Comparison of ENCODE assay signal across 21 cellular contexts in genomic region chr2:16235747-16236146, GRCh38.
"Had no signal": no experiment of that assay in that cellular context is flagged by ENCODE, and none has a peak within 500 bp of the region (broad histone marks: within the 10 kb centered on the region; RNA-seq: fewer than 3 reads in every experiment).

No MANE protein-coding gene starts in this region.

- H3K4me3 ChIP-seq: dorsolateral prefrontal cortex, esophagus muscularis mucosa, gastroesophageal sphincter, lung, right atrium auricular region, suprapubic skin, thyroid gland, upper lobe of left lung, uterus had no signal

- H3K36me3 Mint-ChIP-seq: naive B cell had no signal

- H3K4me1 ChIP-seq: esophagus muscularis mucosa, gastroesophageal sphincter, right atrium auricular region, suprapubic skin, thyroid gland, upper lobe of left lung, uterus had no signal

- DNase-seq: cortex of kidney; dorsolateral prefrontal cortex; effector CD8-positive, alpha-beta T cell; glutamatergic neuron; left colon; left ventricle myocardium superior; mesenchymal stem cell; naive B cell; posterior cingulate gyrus; small intestine; stimulated activated CD4-positive, alpha-beta T cell treated with anti-CD3 and anti-CD28 coated beads, Interleukin-12 subunit alpha, Interleukin-12 subunit beta, amount 100 ng/mL, for 4 hours; stimulated activated naive CD8-positive, alpha-beta T cell treated with anti-CD3 and anti-CD28 coated beads, Interleukin-15, Interleukin-2, amounts not matched to agents 100 U/mL and 50 U/mL, for 24 hours; thyroid gland; uterus had no signal

- H3K27ac Mint-ChIP-seq: naive B cell, nephron had no signal

- H3K27ac ChIP-seq: dorsolateral prefrontal cortex, esophagus muscularis mucosa, gastroesophageal sphincter, right atrium auricular region, suprapubic skin, thyroid gland, upper lobe of left lung, uterus had no signal

- H3K4me3 Mint-ChIP-seq: naive B cell, nephron had no signal

- H3K4me1 Mint-ChIP-seq: naive B cell, nephron had no signal

- H3K36me3 ChIP-seq: esophagus muscularis mucosa, gastroesophageal sphincter, right atrium auricular region, suprapubic skin, thyroid gland, upper lobe of left lung, uterus had no signal

- H3K9me3 ChIP-seq: esophagus muscularis mucosa, gastroesophageal sphincter, right atrium auricular region, suprapubic skin, thyroid gland, upper lobe of left lung, uterus had no signal

- ATAC-seq: gastroesophageal sphincter; left colon; left ventricle myocardium superior; stimulated activated naive CD8-positive, alpha-beta T cell treated with anti-CD3 and anti-CD28 coated beads, Interleukin-15, Interleukin-2, amounts not matched to agents 100 U/mL and 50 U/mL, for 24 hours had no signal

- H3K27me3 ChIP-seq: right atrium auricular region, thyroid gland, upper lobe of left lung, uterus had no signal
